15 cellular contexts compared by ENCODE assay signal in genomic region chr22:20312396-20313191, GRCh38. TPM values are rescaled to one million over a fixed set of nuclear protein-coding genes. Genes with fewer than 3 reads are reported as not detected.
DNase-seq lines count a peak whose midpoint lies in the region; ATAC-seq and TF ChIP-seq lines count a peak whose summit lies in the region.
"Had no signal": no experiment of that assay in that cellular context is flagged by ENCODE, and none has a peak within 500 bp of the region (broad histone marks: within the 10 kb centered on the region; RNA-seq: fewer than 3 reads in every experiment).

No MANE protein-coding gene starts in this region.

- intact Hi-C loops in cardiac septum (cut with DNase I) (no loop called here), right cardiac atrium (cut with DNase I) (no loop called here), esophagus muscularis mucosa (cut with DNase I) (no loop called here)

- WGBS in right cardiac atrium = 87% methylated on average over 14 of the region's 14 CpGs
- WGBS in esophagus muscularis mucosa = 83% methylated on average over 4 of the region's 14 CpGs

- TF ChIP-seq EP300 in esophagus muscularis mucosa (IDR thresholded peaks at IDR 0.05) = no peak

- peak; percentile 60 for DNase-seq in cardiac septum (ENCODE audit: low spot score)
- DNase-seq in right cardiac atrium = no peak
- peak; percentile 78 for DNase-seq in esophagus muscularis mucosa (ENCODE audit: extremely low spot score)
- peak; percentile 43 for DNase-seq in osteoblast (ENCODE audit: insufficient read length, low spot score, missing footprints)
- peak; percentile 35 for DNase-seq in ureter (ENCODE audit: low spot score)
- no peak for DNase-seq in HuH-7 (ENCODE audit: low spot score)
- no peak for DNase-seq in MG63
- no peak for DNase-seq in globus pallidus (ENCODE audit: low spot score)
- DNase-seq: Calu3, cerebellar nuclear complex, foreskin keratinocyte, NCI-H1694, NCI-H446 treated with DMSO at 0.1 percent for 48 hours, SHP77 had no signal

- no peak for TF ChIP-seq POLR2A in esophagus muscularis mucosa (IDR thresholded peaks at IDR 0.05; ENCODE audit: low read depth)

- no peak for ATAC-seq in right cardiac atrium
- ATAC-seq: foreskin keratinocyte; naive thymus-derived CD8-positive, alpha-beta T cell had no signal

- peaks cover 11% of the 10 kb centered on the region for H3K79me2 ChIP-seq in osteoblast (ENCODE audit: insufficient read depth, low read length)

- H3K4me3 ChIP-seq in right cardiac atrium (ENCODE audit: low read length) = no peak overlapping the region
- no peak overlapping the region for H3K4me3 ChIP-seq in esophagus muscularis mucosa
- no peak overlapping the region for H3K4me3 ChIP-seq in osteoblast (ENCODE audit: insufficient read depth, low read length)
- no peak overlapping the region for H3K4me3 ChIP-seq in MG63

- no peak overlapping the region for H2AFZ ChIP-seq in osteoblast (ENCODE audit: low read length)

- H3K27ac ChIP-seq in right cardiac atrium (ENCODE audit: low read length) (no peak overlapping the region), esophagus muscularis mucosa (replicated peaks in 1 of 4) (no peak overlapping the region), osteoblast (ENCODE audit: low read depth, low read length) (no peak overlapping the region)
- H3K27ac ChIP-seq: foreskin keratinocyte had no signal

- H3K4me2 ChIP-seq in osteoblast (ENCODE audit: insufficient read depth, low read length) = no peak overlapping the region

- H4K20me1 ChIP-seq in osteoblast (ENCODE audit: insufficient read depth, low read length) = peaks cover 6% of the 10 kb centered on the region

- H3K4me1 ChIP-seq in right cardiac atrium (ENCODE audit: control insufficient read depth, insufficient read depth, low read length) = no peaks in the 10 kb centered on the region
- peaks cover 2 to 21% (median 13%) of the 10 kb centered on the region in 4 donors for H3K4me1 ChIP-seq in esophagus muscularis mucosa
- no peaks in the 10 kb centered on the region for H3K4me1 ChIP-seq in osteoblast (ENCODE audit: insufficient read depth, low read length)
- H3K4me1 ChIP-seq: foreskin keratinocyte had no signal

- H3K36me3 ChIP-seq in esophagus muscularis mucosa (peaks cover 0 to 20% (median 11%) of the 10 kb centered on the region in 4 donors), osteoblast (ENCODE audit: insufficient read depth, low read length) (no peaks in the 10 kb centered on the region), MG63 (no peaks in the 10 kb centered on the region)

- H3K9me3 ChIP-seq in right cardiac atrium (ENCODE audit: control insufficient read depth, low read length) (no peaks in the 10 kb centered on the region), esophagus muscularis mucosa (no peaks in the 10 kb centered on the region), osteoblast (ENCODE audit: low read depth, low read length) (no peaks in the 10 kb centered on the region), MG63 (no peaks in the 10 kb centered on the region)

- H3K27me3 ChIP-seq in right cardiac atrium (ENCODE audit: control insufficient read depth, insufficient read depth) (no peaks in the 10 kb centered on the region), esophagus muscularis mucosa (no peaks in the 10 kb centered on the region), osteoblast (ENCODE audit: insufficient read depth, low read length) (no peaks in the 10 kb centered on the region), MG63 (no peaks in the 10 kb centered on the region)
- H3K27me3 ChIP-seq: foreskin keratinocyte had no signal

- TF ChIP-seq CTCF in esophagus muscularis mucosa (IDR thresholded peaks at IDR 0.05) = no peak
- no peak for TF ChIP-seq CTCF in osteoblast (IDR thresholded peaks at IDR 0.05; ENCODE audit: extremely low read depth, low read depth, low read length)

RNA-seq across cellular contexts. Expression of gene DGCR6L, which starts 7.3 kb away (rescaled TPM):
- 45.5 TPM for total RNA-seq in cardiac septum
- 10 to 100 TPM; 40.0 to 58.3 (median 49.2) TPM for total RNA-seq in right cardiac atrium
- 88.9 TPM for polyA plus RNA-seq in right cardiac atrium
- total RNA-seq in esophagus muscularis mucosa = 10 to 100 TPM; 41.5 to 73.0 (median 52.9) TPM
- total RNA-seq in osteoblast = 58.9 and 60.8 TPM in 2 replicates
- total RNA-seq in ureter = 31.4 TPM
- 82.0 and 82.5 TPM in 2 replicates for total RNA-seq in MG63 (2014; rRNA removed; shearing (Covaris generic); ENCODE audit: low replicate concordance)

RNA-seq across cellular contexts. Expression of gene RTN4R, which starts 44.5 kb away (rescaled TPM):
- 1.0 TPM for total RNA-seq in cardiac septum
- total RNA-seq in right cardiac atrium = 1 to 10 TPM in 3 of 4 donors, under 1 TPM in 1; 0.56 to 1.9 (median 1.2) TPM
- polyA plus RNA-seq in right cardiac atrium = 1.1 TPM
- 1 to 10 TPM in 2 of 4 donors, not detected in 2; 1.8 to 2.2 TPM for total RNA-seq in esophagus muscularis mucosa
- total RNA-seq in osteoblast = under 0.01 and 0.29 TPM in 2 replicates
- 1.3 TPM for total RNA-seq in ureter
- 0.10 and 5.7 TPM in 2 replicates for total RNA-seq in MG63 (2014; rRNA removed; shearing (Covaris generic); ENCODE audit: low replicate concordance)

Comparison
In these comparisons a context has a peak if more than half of its experiments do, and no peak if none do; other contexts are left out.
1. DNase-seq: peak in cardiac septum (single experiment), esophagus muscularis mucosa (single experiment), osteoblast (single experiment) and ureter (single experiment); none in right cardiac atrium (0 of 3), HuH-7 (single experiment), MG63 (single experiment) and globus pallidus (single experiment).